ENCODE assay signal across 1 cellular context in genomic region chr6:137910424-137910834, GRCh38.
A peak's percentile ranks its signal among the peaks of the same experiment; 100 is the strongest.
TF ChIP-seq lines count a peak whose summit lies in the region.

No MANE protein-coding gene starts in this region.

TF ChIP-seq in K562, 482 proteins besides CTCF, POLR2A, EP300 and RAD21 (continued from another document and continues in another):
- TF ChIP-seq ZNF609 (CRISPR knock-in tag; IDR thresholded peaks at IDR 0.05; ENCODE audit: borderline replicate concordance), result no peak
- peak; percentile 62 for TF ChIP-seq EP400 (IDR thresholded peaks at IDR 0.05)
- TF ChIP-seq ETV6 (IDR thresholded peaks at IDR 0.05; ENCODE audit: borderline replicate concordance in 1 of 2, low read depth in 2 of 2, low read length in 1 of 2), result no peak
- TF ChIP-seq ETV6 (CRISPR knock-in tag; IDR thresholded peaks at IDR 0.05; ENCODE audit: borderline replicate concordance), result no peak
- no peak for TF ChIP-seq MIER1 (IDR thresholded peaks at IDR 0.05; ENCODE audit: low read depth)
- TF ChIP-seq REST (CRISPR knock-in tag; IDR thresholded peaks at IDR 0.05; ENCODE audit: low read depth), result no peak
- TF ChIP-seq HLTF (IDR thresholded peaks at IDR 0.05), result no peak; the same call in 1 of the 2 replicates
- TF ChIP-seq ZSCAN32 (CRISPR knock-in tag; IDR thresholded peaks at IDR 0.05), result 0 out of 2 replicates have a peak, but pooled peaks have one; percentile 18
- no peak for TF ChIP-seq HMG20A (CRISPR knock-in tag; conservative IDR thresholded peaks at IDR 0.05)
- peak; percentile 89 for TF ChIP-seq SPI1 (IDR thresholded peaks at IDR 0.05; ENCODE audit: borderline replicate concordance, low read depth, low read length)
- peak; percentile 52; the same call in 1 of the 2 replicates for TF ChIP-seq ZBTB17 (CRISPR knock-in tag; IDR thresholded peaks at IDR 0.05)
- TF ChIP-seq RBBP5 (IDR thresholded peaks at IDR 0.05; ENCODE audit: borderline replicate concordance, insufficient read depth, low read length, poor library complexity, severe bottlenecking), result no peak
- no peak for TF ChIP-seq FOXA3 (CRISPR knock-in tag; conservative IDR thresholded peaks at IDR 0.05 in 1 of 2, IDR thresholded peaks at IDR 0.05 in 1 of 2)
- TF ChIP-seq ZNF12 (CRISPR knock-in tag; IDR thresholded peaks at IDR 0.05), result no peak
- TF ChIP-seq ZBTB33 (CRISPR knock-in tag; IDR thresholded peaks at IDR 0.05), result no peak
- TF ChIP-seq DIDO1 (tag; IDR thresholded peaks at IDR 0.05; ENCODE audit: low read depth), result 0 out of 2 replicates have a peak, but pooled peaks have one; percentile 17
- no peak for TF ChIP-seq ETS2 (tag; IDR thresholded peaks at IDR 0.05; ENCODE audit: borderline replicate concordance, poor library complexity, severe bottlenecking)
- no peak for TF ChIP-seq TSC22D4 (tag; IDR thresholded peaks at IDR 0.05)
- TF ChIP-seq, protein P1, sequence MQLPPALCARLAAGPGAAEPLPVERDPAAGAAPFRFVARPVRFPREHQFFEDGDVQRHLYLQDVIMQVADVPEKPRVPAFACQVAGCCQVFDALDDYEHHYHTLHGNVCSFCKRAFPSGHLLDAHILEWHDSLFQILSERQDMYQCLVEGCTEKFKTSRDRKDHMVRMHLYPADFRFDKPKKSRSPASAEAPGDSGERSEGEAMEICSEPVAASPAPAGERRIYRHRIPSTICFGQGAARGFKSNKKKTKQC (CRISPR knock-in tag; IDR thresholded peaks at IDR 0.05), result no peak
- TF ChIP-seq POLR2B (IDR thresholded peaks at IDR 0.05; ENCODE audit: low read depth, partially characterized antibody), result no peak
- TF ChIP-seq KDM1A (IDR thresholded peaks at IDR 0.05), result peak; percentile 87 to 92
- TF ChIP-seq XRCC4 (IDR thresholded peaks at IDR 0.05; ENCODE audit: extremely low read depth, insufficient read depth, insufficient read length), result no peak
- no peak for TF ChIP-seq PRPF4 (IDR thresholded peaks at IDR 0.05; ENCODE audit: insufficient read depth, low read depth, low read length, poor library complexity, severe bottlenecking)
- TF ChIP-seq, protein P2, sequence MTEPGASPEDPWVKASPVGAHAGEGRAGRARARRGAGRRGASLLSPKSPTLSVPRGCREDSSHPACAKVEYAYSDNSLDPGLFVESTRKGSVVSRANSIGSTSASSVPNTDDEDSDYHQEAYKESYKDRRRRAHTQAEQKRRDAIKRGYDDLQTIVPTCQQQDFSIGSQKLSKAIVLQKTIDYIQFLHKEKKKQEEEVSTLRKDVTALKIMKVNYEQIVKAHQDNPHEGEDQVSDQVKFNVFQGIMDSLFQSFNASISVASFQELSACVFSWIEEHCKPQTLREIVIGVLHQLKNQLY (CRISPR knock-in tag; conservative IDR thresholded peaks at IDR 0.05), result no peak
- TF ChIP-seq NR1H2 (CRISPR knock-in tag; IDR thresholded peaks at IDR 0.05), result no peak
- no peak for TF ChIP-seq ZNF3 (CRISPR knock-in tag; IDR thresholded peaks at IDR 0.05)
- no peak for TF ChIP-seq ZNF77 (CRISPR knock-in tag; IDR thresholded peaks at IDR 0.05)
- TF ChIP-seq, protein P3, sequence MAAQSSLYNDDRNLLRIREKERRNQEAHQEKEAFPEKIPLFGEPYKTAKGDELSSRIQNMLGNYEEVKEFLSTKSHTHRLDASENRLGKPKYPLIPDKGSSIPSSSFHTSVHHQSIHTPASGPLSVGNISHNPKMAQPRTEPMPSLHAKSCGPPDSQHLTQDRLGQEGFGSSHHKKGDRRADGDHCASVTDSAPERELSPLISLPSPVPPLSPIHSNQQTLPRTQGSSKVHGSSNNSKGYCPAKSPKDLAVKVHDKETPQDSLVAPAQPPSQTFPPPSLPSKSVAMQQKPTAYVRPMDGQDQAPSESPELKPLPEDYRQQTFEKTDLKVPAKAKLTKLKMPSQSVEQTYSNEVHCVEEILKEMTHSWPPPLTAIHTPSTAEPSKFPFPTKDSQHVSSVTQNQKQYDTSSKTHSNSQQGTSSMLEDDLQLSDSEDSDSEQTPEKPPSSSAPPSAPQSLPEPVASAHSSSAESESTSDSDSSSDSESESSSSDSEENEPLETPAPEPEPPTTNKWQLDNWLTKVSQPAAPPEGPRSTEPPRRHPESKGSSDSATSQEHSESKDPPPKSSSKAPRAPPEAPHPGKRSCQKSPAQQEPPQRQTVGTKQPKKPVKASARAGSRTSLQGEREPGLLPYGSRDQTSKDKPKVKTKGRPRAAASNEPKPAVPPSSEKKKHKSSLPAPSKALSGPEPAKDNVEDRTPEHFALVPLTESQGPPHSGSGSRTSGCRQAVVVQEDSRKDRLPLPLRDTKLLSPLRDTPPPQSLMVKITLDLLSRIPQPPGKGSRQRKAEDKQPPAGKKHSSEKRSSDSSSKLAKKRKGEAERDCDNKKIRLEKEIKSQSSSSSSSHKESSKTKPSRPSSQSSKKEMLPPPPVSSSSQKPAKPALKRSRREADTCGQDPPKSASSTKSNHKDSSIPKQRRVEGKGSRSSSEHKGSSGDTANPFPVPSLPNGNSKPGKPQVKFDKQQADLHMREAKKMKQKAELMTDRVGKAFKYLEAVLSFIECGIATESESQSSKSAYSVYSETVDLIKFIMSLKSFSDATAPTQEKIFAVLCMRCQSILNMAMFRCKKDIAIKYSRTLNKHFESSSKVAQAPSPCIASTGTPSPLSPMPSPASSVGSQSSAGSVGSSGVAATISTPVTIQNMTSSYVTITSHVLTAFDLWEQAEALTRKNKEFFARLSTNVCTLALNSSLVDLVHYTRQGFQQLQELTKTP (IDR thresholded peaks at IDR 0.05; ENCODE audit: low read depth in 1 of 2, partially characterized antibody in 2 of 2), result peak; percentile 79 to 86
- no peak for TF ChIP-seq ZNF695 (CRISPR knock-in tag; IDR thresholded peaks at IDR 0.05)
- 0 out of 2 replicates have a peak, but pooled peaks have one; percentile 68 for TF ChIP-seq ZNF76 (CRISPR knock-in tag; IDR thresholded peaks at IDR 0.05; ENCODE audit: borderline replicate concordance)
- no peak for TF ChIP-seq FIP1L1 (IDR thresholded peaks at IDR 0.05; ENCODE audit: low read depth, low read length, poor library complexity, severe bottlenecking)
- no peak for TF ChIP-seq ZBTB8A (IDR thresholded peaks at IDR 0.05; ENCODE audit: partially characterized antibody)
- no peak for TF ChIP-seq COPS2 (conservative IDR thresholded peaks at IDR 0.05)
- TF ChIP-seq SRSF3 (IDR thresholded peaks at IDR 0.05; ENCODE audit: insufficient read depth, low read length), result no peak
- 0 out of 2 replicates have a peak, but pooled peaks have one; percentile 23 for TF ChIP-seq MAX (CRISPR knock-in tag; IDR thresholded peaks at IDR 0.05)
- no peak for TF ChIP-seq ZNF143 (CRISPR knock-in tag; IDR thresholded peaks at IDR 0.05)
- TF ChIP-seq KLF1 (tag; IDR thresholded peaks at IDR 0.05), result no peak
- no peak for TF ChIP-seq SREBF2 (CRISPR knock-in tag; IDR thresholded peaks at IDR 0.05)
- TF ChIP-seq ZNF785 (CRISPR knock-in tag; IDR thresholded peaks at IDR 0.05), result no peak
- no peak for TF ChIP-seq SNIP1 (IDR thresholded peaks at IDR 0.05; ENCODE audit: low read depth)
- TF ChIP-seq, protein P4, sequence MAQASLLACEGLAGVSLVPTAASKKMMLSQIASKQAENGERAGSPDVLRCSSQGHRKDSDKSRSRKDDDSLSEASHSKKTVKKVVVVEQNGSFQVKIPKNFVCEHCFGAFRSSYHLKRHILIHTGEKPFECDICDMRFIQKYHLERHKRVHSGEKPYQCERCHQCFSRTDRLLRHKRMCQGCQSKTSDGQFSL (CRISPR knock-in tag; IDR thresholded peaks at IDR 0.05), result no peak
- TF ChIP-seq, protein P4 (tag; IDR thresholded peaks at IDR 0.05), result no peak
- no peak for TF ChIP-seq ZNF384 (IDR thresholded peaks at IDR 0.05; ENCODE audit: low read depth, low read length)
- no peak for TF ChIP-seq ZNF282 (CRISPR knock-in tag; IDR thresholded peaks at IDR 0.05)
- TF ChIP-seq SMARCE1 (IDR thresholded peaks at IDR 0.05), result peak; percentile 95
- no peak for TF ChIP-seq ZNF280A (IDR thresholded peaks at IDR 0.05; ENCODE audit: low read depth, partially characterized antibody)
- no peak for TF ChIP-seq GTF2E2 (tag; IDR thresholded peaks at IDR 0.05)
- no peak for TF ChIP-seq MTF1 (CRISPR knock-in tag; IDR thresholded peaks at IDR 0.05; ENCODE audit: borderline replicate concordance)
